10 cellular contexts compared by ENCODE assay signal in the genomic region with DNA sequence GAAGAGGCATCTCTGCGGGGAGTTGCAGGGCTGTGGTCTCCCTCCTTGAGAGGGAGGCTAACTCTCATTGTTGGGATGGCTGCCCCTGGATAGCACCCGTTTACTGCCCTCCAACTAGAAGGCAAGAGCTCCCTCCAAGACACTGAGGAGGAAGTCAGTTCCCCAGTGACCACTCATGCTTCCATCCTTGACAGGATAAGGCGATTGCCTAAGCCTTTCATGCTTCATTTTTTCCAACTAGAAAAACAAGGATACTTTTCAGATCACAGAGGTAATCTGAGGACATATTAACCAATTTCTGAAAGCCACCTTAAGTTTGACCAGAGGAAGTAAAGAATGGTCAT.
DNase-seq lines count a peak whose midpoint lies in the region; ATAC-seq and TF ChIP-seq lines count a peak whose summit lies in the region.
"Had no signal": no experiment of that assay in that cellular context is flagged by ENCODE, and none has a peak within 500 bp of the region (broad histone marks: within the 10 kb centered on the region; RNA-seq: fewer than 3 reads in every experiment).

No MANE protein-coding gene starts in this region.

- H3K9ac ChIP-seq in H9 (ENCODE audit: extremely low read depth, insufficient read length, low read length) (no peak overlapping the region), skeletal muscle tissue (ENCODE audit: low read depth in 1 of 3, low read length in 3 of 3) (no peak overlapping the region)

- H3K36me3 ChIP-seq in skeletal muscle tissue (ENCODE audit: control insufficient read depth in 3 of 3, insufficient read depth in 3 of 3, low read length in 3 of 3), result no peaks in the 10 kb centered on the region
- no peaks in the 10 kb centered on the region for H3K36me3 ChIP-seq in effector memory CD4-positive, alpha-beta T cell (ENCODE audit: control insufficient read depth, insufficient read depth, low read length)

- no peak for TF ChIP-seq CTCF in H9 (conservative IDR thresholded peaks at IDR 0.05)

- intact Hi-C loops in activated T-helper 1 cell treated with anti-CD3 and anti-CD28 coated beads, Interleukin-12 subunit alpha, Interleukin-12 subunit beta, Interleukin-2, Interleukin-4 antibody, amounts not matched to agents 30 ng/mL and 10 ng/mL and 1 ng/mL, durations not matched to agents 14 hours and 24 hours and 36 hours (cut with micrococcal nuclease), result loop anchor here (1.0 kb wide), 9 partner anchors 44 to 233 kb away; partner anchors contain the start of genes CCDC82 and MAML2
- intact Hi-C loops in left cardiac atrium (cut with DNase I), result no loop called here

- peak; percentile 64 to 75 for ATAC-seq in left cardiac atrium
- ATAC-seq in GM21619 (IDR thresholded peaks at IDR 0.05; ENCODE audit: unreplicated experiment), result no peak
- ATAC-seq in HG02870 (IDR thresholded peaks at IDR 0.05; ENCODE audit: unreplicated experiment), result no peak

- no peak overlapping the region for H3K23ac ChIP-seq in H9 (ENCODE audit: insufficient read length, low read depth, low read length)

- DNase-seq in H9 (no peak), left cardiac atrium (no peak), NCI-H748 (lab: John Stamatoyannopoulos, UW; ENCODE audit: unreplicated experiment) (no peak)
- DNase-seq in activated T-helper 1 cell treated with anti-CD3 and anti-CD28 coated beads, Interleukin-12 subunit alpha, Interleukin-12 subunit beta, Interleukin-2, Interleukin-4 antibody, amounts not matched to agents 30 ng/mL and 10 ng/mL and 1 ng/mL, durations not matched to agents 14 hours and 24 hours and 36 hours (ENCODE audit: low spot score), result no peak
- no peak for DNase-seq in effector memory CD4-positive, alpha-beta T cell
- DNase-seq: activated effector memory CD4-positive, alpha-beta T cell treated with Interleukin-2 at 50 U/mL for 16 hours; NCI-H1105 had no signal

- no peaks in the 10 kb centered on the region for H3K79me1 ChIP-seq in H9 (ENCODE audit: insufficient read depth, low read depth, low read length, poor library complexity, severe bottlenecking)

- H3K4me3 Mint-ChIP-seq in H9, result no peak overlapping the region
- peak overlapping the region; percentile 61 for H3K4me3 Mint-ChIP-seq in activated T-helper 1 cell treated with anti-CD3 and anti-CD28 coated beads, Interleukin-12 subunit alpha, Interleukin-12 subunit beta, Interleukin-2, Interleukin-4 antibody, amounts not matched to agents 30 ng/mL and 10 ng/mL and 1 ng/mL, durations not matched to agents 14 hours and 24 hours and 36 hours

- no peak overlapping the region for H4K8ac ChIP-seq in H9 (replicated peaks; ENCODE audit: insufficient read length, low read depth, low read length)

- no peak overlapping the region for H2BK15ac ChIP-seq in H9 (ENCODE audit: low read depth, low read length)

- peak overlapping the region; percentile 16 to 32 (median 30) for H3K4me3 ChIP-seq in skeletal muscle tissue (ENCODE audit: low read length in 3 of 3)
- no peak overlapping the region for H3K4me3 ChIP-seq in effector memory CD4-positive, alpha-beta T cell (ENCODE audit: insufficient read depth, low read depth, low read length, poor library complexity, severe bottlenecking)

- no peak overlapping the region for H3K56ac ChIP-seq in H9 (ENCODE audit: insufficient read length, low read depth, low read length)

- H3K18ac ChIP-seq in H9 (ENCODE audit: insufficient read length, low read depth, low read length), result no peak overlapping the region

- no peaks in the 10 kb centered on the region for H3K36me3 Mint-ChIP-seq in H9 (ENCODE audit: insufficient read depth in 1 of 3, low read depth in 3 of 3)
- H3K36me3 Mint-ChIP-seq in activated T-helper 1 cell treated with anti-CD3 and anti-CD28 coated beads, Interleukin-12 subunit alpha, Interleukin-12 subunit beta, Interleukin-2, Interleukin-4 antibody, amounts not matched to agents 30 ng/mL and 10 ng/mL and 1 ng/mL, durations not matched to agents 14 hours and 24 hours and 36 hours (ENCODE audit: low read depth), result peaks cover 5% of the 10 kb centered on the region

- no peaks in the 10 kb centered on the region for H3K79me2 ChIP-seq in H9 (ENCODE audit: insufficient read depth, low read length)

- no peak overlapping the region for H3K4me2 ChIP-seq in H9 (ENCODE audit: insufficient read depth, insufficient read length, low read length)

- H3K9me3 ChIP-seq in H9 (ENCODE audit: control insufficient read depth, low read depth, low read length) (no peaks in the 10 kb centered on the region), skeletal muscle tissue (ENCODE audit: control insufficient read depth in 3 of 3, low read length in 3 of 3) (no peaks in the 10 kb centered on the region)
- no peaks in the 10 kb centered on the region for H3K9me3 ChIP-seq in effector memory CD4-positive, alpha-beta T cell (ENCODE audit: control insufficient read depth, low read length)

- H3K27ac Mint-ChIP-seq in H9, result peak overlapping the region in 2 of 3 experiments; percentile 55 to 87; a peak in 2 of 7 replicates
- peak overlapping the region; percentile 94 for H3K27ac Mint-ChIP-seq in activated T-helper 1 cell treated with anti-CD3 and anti-CD28 coated beads, Interleukin-12 subunit alpha, Interleukin-12 subunit beta, Interleukin-2, Interleukin-4 antibody, amounts not matched to agents 30 ng/mL and 10 ng/mL and 1 ng/mL, durations not matched to agents 14 hours and 24 hours and 36 hours

- H3K4me1 Mint-ChIP-seq in H9, result peaks cover 22 to 43% of the 10 kb centered on the region in 2 experiments
- peaks cover 55% of the 10 kb centered on the region for H3K4me1 Mint-ChIP-seq in activated T-helper 1 cell treated with anti-CD3 and anti-CD28 coated beads, Interleukin-12 subunit alpha, Interleukin-12 subunit beta, Interleukin-2, Interleukin-4 antibody, amounts not matched to agents 30 ng/mL and 10 ng/mL and 1 ng/mL, durations not matched to agents 14 hours and 24 hours and 36 hours (ENCODE audit: low read depth)

- H3K4ac ChIP-seq in H9 (ENCODE audit: low read depth, low read length), result no peak overlapping the region

- H3K27me3 ChIP-seq in H9 (ENCODE audit: insufficient read depth, low read length), result no peaks in the 10 kb centered on the region
- H3K27me3 ChIP-seq in skeletal muscle tissue (ENCODE audit: control insufficient read depth in 3 of 3, insufficient read depth in 3 of 3, low read length in 3 of 3), result no peaks in the 10 kb centered on the region
- no peaks in the 10 kb centered on the region for H3K27me3 ChIP-seq in effector memory CD4-positive, alpha-beta T cell (replicated peaks; ENCODE audit: control insufficient read depth, insufficient read depth, low read length, poor library complexity, severe bottlenecking)

- H2BK20ac ChIP-seq in H9 (ENCODE audit: low read depth, low read length, poor library complexity, severe bottlenecking), result no peak overlapping the region

- no peak overlapping the region for H2BK12ac ChIP-seq in H9 (ENCODE audit: insufficient read length, low read depth, low read length)

- H2BK5ac ChIP-seq in H9 (ENCODE audit: insufficient read length, low read length), result no peak overlapping the region

- H3K27me3 Mint-ChIP-seq in H9 (ENCODE audit: low read depth), result no peaks in the 10 kb centered on the region
- no peaks in the 10 kb centered on the region for H3K27me3 Mint-ChIP-seq in activated T-helper 1 cell treated with anti-CD3 and anti-CD28 coated beads, Interleukin-12 subunit alpha, Interleukin-12 subunit beta, Interleukin-2, Interleukin-4 antibody, amounts not matched to agents 30 ng/mL and 10 ng/mL and 1 ng/mL, durations not matched to agents 14 hours and 24 hours and 36 hours (ENCODE audit: insufficient read depth)

- no CpG with 5 or more reads among the region's 3 CpGs for WGBS in H9 (ENCODE audit: extremely low coverage, insufficient read length, low lambda C conversion rate)

- no peak overlapping the region for H3K27ac ChIP-seq in H9 (ENCODE audit: insufficient read length, low read depth, low read length)
- peak overlapping the region; percentile 84 for H3K27ac ChIP-seq in skeletal muscle tissue (ENCODE audit: low read depth, low read length)
- H3K27ac ChIP-seq in effector memory CD4-positive, alpha-beta T cell (ENCODE audit: insufficient read depth, low read length, poor library complexity, severe bottlenecking), result no peak overlapping the region

- H3K9me3 Mint-ChIP-seq in H9, result no peaks in the 10 kb centered on the region
- H3K9me3 Mint-ChIP-seq in activated T-helper 1 cell treated with anti-CD3 and anti-CD28 coated beads, Interleukin-12 subunit alpha, Interleukin-12 subunit beta, Interleukin-2, Interleukin-4 antibody, amounts not matched to agents 30 ng/mL and 10 ng/mL and 1 ng/mL, durations not matched to agents 14 hours and 24 hours and 36 hours, result no peaks in the 10 kb centered on the region

- H3K14ac ChIP-seq in H9 (ENCODE audit: insufficient read depth, low read length), result no peak overlapping the region

- H4K5ac ChIP-seq in H9 (ENCODE audit: insufficient read length, low read depth, low read length), result no peak overlapping the region

- no peak overlapping the region for H2BK120ac ChIP-seq in H9 (ENCODE audit: low read depth, low read length, poor library complexity, severe bottlenecking)

- no peak overlapping the region for H2AK5ac ChIP-seq in H9 (ENCODE audit: insufficient read length, low read length)

- no peaks in the 10 kb centered on the region for H4K20me1 ChIP-seq in H9 (ENCODE audit: control insufficient read depth, insufficient read depth, insufficient read length)

- H3K23me2 ChIP-seq in H9 (ENCODE audit: insufficient read length, low read depth, low read length, poor library complexity, severe bottlenecking), result no peaks in the 10 kb centered on the region

- no peak overlapping the region for H4K91ac ChIP-seq in H9 (ENCODE audit: insufficient read length, low read depth, low read length)

- H2AFZ ChIP-seq in H9 (ENCODE audit: low read length), result no peak overlapping the region

- no peak overlapping the region for H3T11ph ChIP-seq in H9 (ENCODE audit: low read length)

- H3K4me1 ChIP-seq in H9 (ENCODE audit: insufficient read depth, low read length) (peaks cover 10% of the 10 kb centered on the region; the same call in 1 of the 2 replicates), skeletal muscle tissue (ENCODE audit: control insufficient read depth in 3 of 3, insufficient read depth in 3 of 3, low read length in 3 of 3) (peaks cover 14 to 34% (median 28%) of the 10 kb centered on the region in 3 donors)
- peaks cover 28% of the 10 kb centered on the region for H3K4me1 ChIP-seq in effector memory CD4-positive, alpha-beta T cell (ENCODE audit: control insufficient read depth, insufficient read depth, low read length, poor library complexity, severe bottlenecking)

Comparison
In these comparisons a context has a peak if more than half of its experiments do, and no peak if none do; other contexts are left out.
1. ATAC-seq: peak in left cardiac atrium (2 of 2); none in GM21619 (single experiment) and HG02870 (single experiment).